Comparison of ENCODE assay signal across 1 cellular context in the genomic region with DNA sequence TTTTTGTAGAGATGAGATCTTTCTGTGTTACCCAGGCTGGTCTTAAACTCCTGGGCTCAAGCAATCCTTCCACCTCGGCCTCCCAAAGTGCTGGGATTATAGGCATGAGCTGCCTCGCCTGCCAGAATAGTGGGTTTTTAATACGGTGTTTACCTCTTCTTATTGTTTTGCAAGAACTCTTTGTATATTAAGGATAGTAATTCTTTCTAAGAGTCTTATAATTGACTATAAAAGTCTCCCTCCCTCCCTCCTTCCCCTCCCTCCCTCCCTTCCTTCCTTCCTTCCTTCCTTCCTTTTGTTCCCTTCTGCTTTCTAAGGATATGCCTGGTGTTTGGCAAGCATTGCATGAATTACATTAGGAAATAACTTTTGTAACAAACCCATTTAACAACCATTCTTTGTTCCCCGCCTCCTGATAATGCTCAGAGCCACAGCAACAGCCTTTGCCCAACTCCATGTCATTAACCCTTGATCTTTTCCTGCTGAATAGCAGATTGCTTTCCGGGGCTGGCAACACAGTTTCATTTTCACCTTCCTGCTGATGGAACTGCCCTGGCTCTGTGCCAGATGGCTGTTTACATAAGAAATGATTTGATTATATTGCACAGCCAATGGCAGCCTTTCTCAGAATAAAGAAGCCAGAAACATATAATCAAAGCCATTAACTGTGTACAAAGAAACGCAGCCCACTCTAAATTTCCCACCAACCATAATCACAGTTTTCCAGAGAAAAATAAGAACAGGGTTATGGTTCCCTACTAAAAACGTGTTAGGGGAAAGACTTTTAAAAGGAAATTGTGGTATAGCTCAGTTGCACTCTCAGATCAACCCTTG.
TF ChIP-seq lines count a peak whose summit lies in the region.

No MANE protein-coding gene starts in this region.

TF ChIP-seq in HCT116, 20 proteins besides CTCF, POLR2A, EP300 and RAD21:
- TF ChIP-seq SIN3A (IDR thresholded peaks at IDR 0.05; ENCODE audit: low read depth) (no peak), CEBPB (IDR thresholded peaks at IDR 0.05; ENCODE audit: low read depth) (no peak), TCF7L2 (IDR thresholded peaks at IDR 0.05; ENCODE audit: borderline replicate concordance, extremely low read depth, insufficient read depth, insufficient read length) (no peak), ELF1 (IDR thresholded peaks at IDR 0.05; ENCODE audit: borderline replicate concordance, low read depth) (no peak), FOSL1 (IDR thresholded peaks at IDR 0.05; ENCODE audit: low read depth) (no peak), EGR1 (IDR thresholded peaks at IDR 0.05; ENCODE audit: low read depth) (no peak), SRF (IDR thresholded peaks at IDR 0.05; ENCODE audit: low read depth) (no peak), YY1 (IDR thresholded peaks at IDR 0.05; ENCODE audit: extremely low read depth, insufficient replicate concordance, low read depth, low read length) (no peak), POLR2AphosphoS5 (IDR thresholded peaks at IDR 0.05; ENCODE audit: low read depth, low read length) (no peak), EZH2 (IDR thresholded peaks at IDR 0.05) (no peak), JUND (IDR thresholded peaks at IDR 0.05) (no peak), EZH2phosphoT487 (IDR thresholded peaks at IDR 0.05; ENCODE audit: borderline replicate concordance) (no peak), SP1 (IDR thresholded peaks at IDR 0.05; ENCODE audit: low read depth) (no peak), CBX3 (IDR thresholded peaks at IDR 0.05; ENCODE audit: low read depth) (no peak)
- TF ChIP-seq, protein P1, sequence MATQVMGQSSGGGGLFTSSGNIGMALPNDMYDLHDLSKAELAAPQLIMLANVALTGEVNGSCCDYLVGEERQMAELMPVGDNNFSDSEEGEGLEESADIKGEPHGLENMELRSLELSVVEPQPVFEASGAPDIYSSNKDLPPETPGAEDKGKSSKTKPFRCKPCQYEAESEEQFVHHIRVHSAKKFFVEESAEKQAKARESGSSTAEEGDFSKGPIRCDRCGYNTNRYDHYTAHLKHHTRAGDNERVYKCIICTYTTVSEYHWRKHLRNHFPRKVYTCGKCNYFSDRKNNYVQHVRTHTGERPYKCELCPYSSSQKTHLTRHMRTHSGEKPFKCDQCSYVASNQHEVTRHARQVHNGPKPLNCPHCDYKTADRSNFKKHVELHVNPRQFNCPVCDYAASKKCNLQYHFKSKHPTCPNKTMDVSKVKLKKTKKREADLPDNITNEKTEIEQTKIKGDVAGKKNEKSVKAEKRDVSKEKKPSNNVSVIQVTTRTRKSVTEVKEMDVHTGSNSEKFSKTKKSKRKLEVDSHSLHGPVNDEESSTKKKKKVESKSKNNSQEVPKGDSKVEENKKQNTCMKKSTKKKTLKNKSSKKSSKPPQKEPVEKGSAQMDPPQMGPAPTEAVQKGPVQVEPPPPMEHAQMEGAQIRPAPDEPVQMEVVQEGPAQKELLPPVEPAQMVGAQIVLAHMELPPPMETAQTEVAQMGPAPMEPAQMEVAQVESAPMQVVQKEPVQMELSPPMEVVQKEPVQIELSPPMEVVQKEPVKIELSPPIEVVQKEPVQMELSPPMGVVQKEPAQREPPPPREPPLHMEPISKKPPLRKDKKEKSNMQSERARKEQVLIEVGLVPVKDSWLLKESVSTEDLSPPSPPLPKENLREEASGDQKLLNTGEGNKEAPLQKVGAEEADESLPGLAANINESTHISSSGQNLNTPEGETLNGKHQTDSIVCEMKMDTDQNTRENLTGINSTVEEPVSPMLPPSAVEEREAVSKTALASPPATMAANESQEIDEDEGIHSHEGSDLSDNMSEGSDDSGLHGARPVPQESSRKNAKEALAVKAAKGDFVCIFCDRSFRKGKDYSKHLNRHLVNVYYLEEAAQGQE (IDR thresholded peaks at IDR 0.05; ENCODE audit: low read depth) = no peak
- TF ChIP-seq, protein P2, sequence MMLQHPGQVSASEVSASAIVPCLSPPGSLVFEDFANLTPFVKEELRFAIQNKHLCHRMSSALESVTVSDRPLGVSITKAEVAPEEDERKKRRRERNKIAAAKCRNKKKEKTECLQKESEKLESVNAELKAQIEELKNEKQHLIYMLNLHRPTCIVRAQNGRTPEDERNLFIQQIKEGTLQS (IDR thresholded peaks at IDR 0.05) = no peak
- TF ChIP-seq, protein P3, sequence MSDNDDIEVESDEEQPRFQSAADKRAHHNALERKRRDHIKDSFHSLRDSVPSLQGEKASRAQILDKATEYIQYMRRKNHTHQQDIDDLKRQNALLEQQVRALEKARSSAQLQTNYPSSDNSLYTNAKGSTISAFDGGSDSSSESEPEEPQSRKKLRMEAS (IDR thresholded peaks at IDR 0.05) = no peak
- TF ChIP-seq, protein P4, sequence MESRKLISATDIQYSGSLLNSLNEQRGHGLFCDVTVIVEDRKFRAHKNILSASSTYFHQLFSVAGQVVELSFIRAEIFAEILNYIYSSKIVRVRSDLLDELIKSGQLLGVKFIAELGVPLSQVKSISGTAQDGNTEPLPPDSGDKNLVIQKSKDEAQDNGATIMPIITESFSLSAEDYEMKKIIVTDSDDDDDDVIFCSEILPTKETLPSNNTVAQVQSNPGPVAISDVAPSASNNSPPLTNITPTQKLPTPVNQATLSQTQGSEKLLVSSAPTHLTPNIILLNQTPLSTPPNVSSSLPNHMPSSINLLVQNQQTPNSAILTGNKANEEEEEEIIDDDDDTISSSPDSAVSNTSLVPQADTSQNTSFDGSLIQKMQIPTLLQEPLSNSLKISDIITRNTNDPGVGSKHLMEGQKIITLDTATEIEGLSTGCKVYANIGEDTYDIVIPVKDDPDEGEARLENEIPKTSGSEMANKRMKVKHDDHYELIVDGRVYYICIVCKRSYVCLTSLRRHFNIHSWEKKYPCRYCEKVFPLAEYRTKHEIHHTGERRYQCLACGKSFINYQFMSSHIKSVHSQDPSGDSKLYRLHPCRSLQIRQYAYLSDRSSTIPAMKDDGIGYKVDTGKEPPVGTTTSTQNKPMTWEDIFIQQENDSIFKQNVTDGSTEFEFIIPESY (IDR thresholded peaks at IDR 0.05; ENCODE audit: extremely low read depth, insufficient replicate concordance, low read length) = no peak
